ENCODE assay signal across 14 cellular contexts in the genomic region with DNA sequence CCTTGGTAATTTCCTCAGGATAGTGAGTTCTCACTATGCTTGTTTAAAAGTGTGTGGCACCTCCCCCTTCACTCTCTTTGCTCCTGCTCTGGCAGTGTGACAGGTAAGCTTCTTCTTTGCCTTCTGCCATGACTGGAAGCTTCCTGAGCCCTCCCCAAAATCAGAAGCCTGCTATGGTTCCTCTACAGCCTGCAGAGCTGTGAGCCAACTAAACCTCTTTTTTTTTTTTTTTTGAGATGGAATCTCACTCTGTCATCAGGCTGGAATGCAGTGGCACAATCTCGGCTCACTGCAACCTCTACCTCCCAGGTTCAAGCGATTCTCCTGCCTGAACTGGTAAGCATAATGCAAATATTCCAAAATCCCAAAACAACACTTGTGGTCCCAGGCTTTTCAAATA.
A peak's percentile ranks its signal among the peaks of the same experiment; 100 is the strongest.
DNase-seq lines count a peak whose midpoint lies in the region; ATAC-seq and TF ChIP-seq lines count a peak whose summit lies in the region.
"Had no signal": no experiment of that assay in that cellular context is flagged by ENCODE, and none has a peak within 500 bp of the region (broad histone marks: within the 10 kb centered on the region; RNA-seq: fewer than 3 reads in every experiment).

No MANE protein-coding gene starts in this region.

- ATAC-seq in right cardiac atrium (no peak), lower lobe of right lung (no peak), HG02852 (IDR thresholded peaks at IDR 0.05; ENCODE audit: unreplicated experiment) (no peak)
- ATAC-seq: mucosa of descending colon had no signal

- DNase-seq in cardiac septum (ENCODE audit: low spot score): peak; percentile 55
- DNase-seq in right cardiac atrium: no peak
- DNase-seq in dermis blood vessel endothelial cell: peak; percentile 5
- no peak for DNase-seq in lower lobe of right lung
- DNase-seq in stimulated activated CD4-positive, alpha-beta T cell treated with anti-CD3 and anti-CD28 coated beads, Interleukin-2, amount 100 ng/mL, for 24 hours: no peak
- no peak for DNase-seq in NCI-H1417 treated with DMSO at 0.1 percent for 48 hours (lab: John Stamatoyannopoulos, UW)
- no peak for DNase-seq in AG20443 (ENCODE audit: low spot score)
- DNase-seq: 8988T; activated CD4-positive, alpha-beta T cell treated with anti-CD3 and anti-CD28 coated beads for 4 hours; KG1; mucosa of descending colon; NCI-H2029 treated with DMSO at 0.1 percent for 48 hours; SW 1271 had no signal

- H3K4me1 ChIP-seq in right cardiac atrium (ENCODE audit: control insufficient read depth, insufficient read depth, low read length) (peaks cover 12% of the 10 kb centered on the region), lower lobe of right lung (peaks cover 49% of the 10 kb centered on the region)

- no peak overlapping the region for H3K4me3 ChIP-seq in right cardiac atrium (ENCODE audit: low read length)
- no peak overlapping the region for H3K4me3 ChIP-seq in lower lobe of right lung
- H3K4me3 ChIP-seq: mucosa of descending colon had no signal

- intact Hi-C loops in cardiac septum (cut with DNase I): loop anchor here (5.0 kb wide), 1 partner anchor 82 kb away; a partner anchor contains a TSS
- intact Hi-C loops in right cardiac atrium (cut with DNase I): loop anchor here in 1 of 4 donors (10.0 kb wide), 1 partner anchor 69 kb away; no protein-coding TSS in a partner anchor
- intact Hi-C loops in lower lobe of right lung (cut with DNase I): no loop called here

- WGBS in right cardiac atrium: 46% methylated on average over 2 of the region's 2 CpGs

- H3K36me3 ChIP-seq in lower lobe of right lung: no peaks in the 10 kb centered on the region

- no peaks in the 10 kb centered on the region for H3K27me3 ChIP-seq in right cardiac atrium (ENCODE audit: control insufficient read depth, insufficient read depth)
- H3K27me3 ChIP-seq in lower lobe of right lung (ENCODE audit: low read depth): no peaks in the 10 kb centered on the region

- H3K9me3 ChIP-seq in right cardiac atrium (ENCODE audit: control insufficient read depth, low read length) (no peaks in the 10 kb centered on the region), lower lobe of right lung (no peaks in the 10 kb centered on the region)
- H3K9me3 ChIP-seq: mucosa of descending colon had no signal

- no peak overlapping the region for H3K27ac ChIP-seq in right cardiac atrium (ENCODE audit: low read length)
- H3K27ac ChIP-seq in lower lobe of right lung: peak overlapping the region; percentile 11

- TF ChIP-seq CTCF in lower lobe of right lung (IDR thresholded peaks at IDR 0.05): no peak

Comparison
In these comparisons a context has a peak if more than half of its experiments do, and no peak if none do; other contexts are left out.
1. DNase-seq: peak in cardiac septum (single experiment) and dermis blood vessel endothelial cell (single experiment); none in right cardiac atrium (0 of 3), lower lobe of right lung (single experiment), stimulated activated CD4-positive, alpha-beta T cell treated with anti-CD3 and anti-CD28 coated beads, Interleukin-2, amount 100 ng/mL, for 24 hours (0 of 2), NCI-H1417 treated with DMSO at 0.1 percent for 48 hours (single experiment) and AG20443 (single experiment).